ENCODE assay signal across 12 cellular contexts in genomic region chr2:156147594-156148330, GRCh38.
A peak's percentile ranks its signal among the peaks of the same experiment; 100 is the strongest.
DNase-seq lines count a peak whose midpoint lies in the region; ATAC-seq, FAIRE-seq and TF ChIP-seq lines count a peak whose summit lies in the region.
"Had no signal": no experiment of that assay in that cellular context is flagged by ENCODE, and none has a peak within 500 bp of the region (broad histone marks: within the 10 kb centered on the region; RNA-seq: fewer than 3 reads in every experiment).

No MANE protein-coding gene starts in this region.

- intact Hi-C loops in kidney (cut with DNase I) = no loop called here

- no peaks in the 10 kb centered on the region for H4K20me1 ChIP-seq in MM.1S (ENCODE audit: insufficient read depth, low read length)

- peak overlapping the region in 2 of 3 experiments; percentile 14 to 39 for H3K27ac Mint-ChIP-seq in nephron
- no peak overlapping the region for H3K27ac Mint-ChIP-seq in activated naive CD8-positive, alpha-beta T cell treated with anti-CD3 and anti-CD28 coated beads, Interleukin-2, amount 50 U/mL, for 24 hours

- H3K27ac ChIP-seq in MM.1S (ENCODE audit: low read length) (no peak overlapping the region), kidney (ENCODE audit: low read depth in 2 of 2, low read length in 2 of 2) (no peak overlapping the region)
- H3K27ac ChIP-seq: transverse colon had no signal

- H3K27me3 ChIP-seq in MM.1S (replicated peaks; ENCODE audit: insufficient read depth, low read length) = no peaks in the 10 kb centered on the region
- H3K27me3 ChIP-seq: transverse colon had no signal

- DNase-seq in MM.1S = peak; percentile 70
- no peak for DNase-seq in kidney
- no peak for DNase-seq in mucosa of gallbladder (ENCODE audit: low spot score)
- no peak for DNase-seq in NCI-H146 (lab: John Stamatoyannopoulos, UW)
- no peak for DNase-seq in activated naive CD8-positive, alpha-beta T cell treated with anti-CD3 and anti-CD28 coated beads, Interleukin-2, amount 50 U/mL, for 24 hours
- DNase-seq: EL, HCEC 1CT, NCI-H1105, transverse colon had no signal

- ATAC-seq in GM19351 (IDR thresholded peaks at IDR 0.05; ENCODE audit: unreplicated experiment) (peak; percentile 97), HG02759 (IDR thresholded peaks at IDR 0.05; ENCODE audit: unreplicated experiment) (peak; percentile 90)
- ATAC-seq in activated naive CD8-positive, alpha-beta T cell treated with anti-CD3 and anti-CD28 coated beads, Interleukin-2, amount 50 U/mL, for 24 hours = no peak

- H3K4me3 Mint-ChIP-seq in nephron = no peak overlapping the region
- no peak overlapping the region for H3K4me3 Mint-ChIP-seq in activated naive CD8-positive, alpha-beta T cell treated with anti-CD3 and anti-CD28 coated beads, Interleukin-2, amount 50 U/mL, for 24 hours

- no peaks in the 10 kb centered on the region for H3K9me2 ChIP-seq in MM.1S (replicated peaks; ENCODE audit: insufficient read depth, low read length)

- no peaks in the 10 kb centered on the region for H3F3A ChIP-seq in MM.1S (ENCODE audit: insufficient read depth, low read length)

- peaks cover 11% of the 10 kb centered on the region for H3K4me1 Mint-ChIP-seq in nephron
- no peaks in the 10 kb centered on the region for H3K4me1 Mint-ChIP-seq in activated naive CD8-positive, alpha-beta T cell treated with anti-CD3 and anti-CD28 coated beads, Interleukin-2, amount 50 U/mL, for 24 hours

- H3K36me3 ChIP-seq in MM.1S (replicated peaks; ENCODE audit: insufficient read depth, low read length) (no peaks in the 10 kb centered on the region), kidney (ENCODE audit: control insufficient read depth in 1 of 2, insufficient read depth in 2 of 2, low read length in 2 of 2) (no peaks in the 10 kb centered on the region)
- H3K36me3 ChIP-seq: transverse colon had no signal

- no peak for FAIRE-seq in kidney (lab: Jason Lieb, UNC)

- H3K9me3 ChIP-seq in MM.1S (replicated peaks; ENCODE audit: insufficient read depth, low read length) (no peaks in the 10 kb centered on the region), kidney (ENCODE audit: control insufficient read depth in 1 of 2, low read length in 2 of 2) (no peaks in the 10 kb centered on the region)
- H3K9me3 ChIP-seq: transverse colon had no signal

- no peaks in the 10 kb centered on the region for H3K9me3 Mint-ChIP-seq in nephron
- H3K9me3 Mint-ChIP-seq in activated naive CD8-positive, alpha-beta T cell treated with anti-CD3 and anti-CD28 coated beads, Interleukin-2, amount 50 U/mL, for 24 hours = no peaks in the 10 kb centered on the region

- H2AFZ ChIP-seq in MM.1S (ENCODE audit: low read length) = no peak overlapping the region

- no peaks in the 10 kb centered on the region for H3K79me2 ChIP-seq in MM.1S (ENCODE audit: low read length)

- H3K4me3 ChIP-seq in MM.1S (ENCODE audit: low read length) (no peak overlapping the region), kidney (ENCODE audit: low read length in 2 of 2) (no peak overlapping the region)
- H3K4me3 ChIP-seq: transverse colon had no signal

- H3K36me3 Mint-ChIP-seq in nephron (ENCODE audit: low read depth) = no peaks in the 10 kb centered on the region
- no peaks in the 10 kb centered on the region for H3K36me3 Mint-ChIP-seq in activated naive CD8-positive, alpha-beta T cell treated with anti-CD3 and anti-CD28 coated beads, Interleukin-2, amount 50 U/mL, for 24 hours (ENCODE audit: low read depth)

- H3K4me1 ChIP-seq in MM.1S (ENCODE audit: low read length) = no peaks in the 10 kb centered on the region
- no peaks in the 10 kb centered on the region for H3K4me1 ChIP-seq in kidney (ENCODE audit: control insufficient read depth in 1 of 2, insufficient read depth in 1 of 2, low read depth in 1 of 2, low read length in 2 of 2)
- H3K4me1 ChIP-seq: transverse colon had no signal

- no peak overlapping the region for H3K9ac ChIP-seq in MM.1S (ENCODE audit: low read length)
- no peak overlapping the region for H3K9ac ChIP-seq in kidney (ENCODE audit: low read length in 2 of 2)

- H3K4me2 ChIP-seq in MM.1S (ENCODE audit: low read depth, low read length) = no peak overlapping the region

- TF ChIP-seq CTCF in MM.1S (IDR thresholded peaks at IDR 0.05; ENCODE audit: low read length) (no peak), nephron (IDR thresholded peaks at IDR 0.05; ENCODE audit: unreplicated experiment in 3 of 3) (no peak), kidney (IDR thresholded peaks at IDR 0.05; ENCODE audit: borderline replicate concordance, extremely low read depth, insufficient read depth) (no peak)

- H3K27me3 Mint-ChIP-seq in nephron (ENCODE audit: low read depth) = no peaks in the 10 kb centered on the region
- peaks cover 4% of the 10 kb centered on the region for H3K27me3 Mint-ChIP-seq in activated naive CD8-positive, alpha-beta T cell treated with anti-CD3 and anti-CD28 coated beads, Interleukin-2, amount 50 U/mL, for 24 hours
